In genomic region chr13:110716235-110716505, GRCh38 we compare ENCODE assay signal across 8 cellular contexts. TPM values are rescaled to one million over a fixed set of nuclear protein-coding genes. Genes with fewer than 3 reads are reported as not detected.
DNase-seq lines count a peak whose midpoint lies in the region; ATAC-seq, FAIRE-seq and TF ChIP-seq lines count a peak whose summit lies in the region.

No MANE protein-coding gene starts in this region.

- peak overlapping the region; percentile 83 for H3K4me2 ChIP-seq in GM12878 (ENCODE audit: control insufficient read depth, insufficient read depth)

- no TSS peak for BruUV-seq in GM12878 (replicated peaks; lab: Mats Ljungman, UMichigan)

- H3K9ac ChIP-seq in GM12878 (ENCODE audit: control insufficient read depth, insufficient read depth, low read length) (peak overlapping the region; percentile 97), kidney (ENCODE audit: low read length in 2 of 2) (peak overlapping the region; percentile 84 to 98), subcutaneous abdominal adipose tissue (ENCODE audit: low read length in 5 of 5) (peak overlapping the region; percentile 84 to 96 (median 90))

- peak overlapping the region; percentile 98 for H3K4me3 Mint-ChIP-seq in CD4-positive, alpha-beta T cell

- no peak for TF ChIP-seq RAD21 in GM12878 (IDR thresholded peaks at IDR 0.05; ENCODE audit: insufficient read depth, low read depth, low read length)

- H3K27ac ChIP-seq in CD4-positive, alpha-beta T cell (ENCODE audit: low read depth, low read length) = peak overlapping the region; percentile 67
- H3K27ac ChIP-seq in GM12878 (ENCODE audit: control insufficient read depth, insufficient read depth) (peak overlapping the region; percentile 74), kidney (ENCODE audit: low read depth in 2 of 2, low read length in 2 of 2) (peak overlapping the region; percentile 97 to 98), subcutaneous abdominal adipose tissue (ENCODE audit: low read depth, low read length) (peak overlapping the region; percentile 98)

- POLR2A ChIA-PET in CD4-positive, alpha-beta T cell (lab: Charles Lee) = interaction anchor here (0.9 to 1.4 kb wide), 3 partner anchors 11 to 199 kb away, joined by 3 to 12 read pairs (median 6); partner anchors contain the start of genes ANKRD10 and CARS2
- POLR2A ChIA-PET in GM12878 (lab: Charles Lee) = interaction anchor here (1.0 to 3.0 kb wide), 6 partner anchors 11 to 199 kb away, joined by 3 to 25 read pairs (median 6); partner anchors contain the start of genes ANKRD10 and CARS2

- peaks cover 54% of the 10 kb centered on the region for H3K36me3 Mint-ChIP-seq in CD4-positive, alpha-beta T cell (ENCODE audit: low read depth)

- FAIRE-seq in GM12878 (lab: Jason Lieb, UNC) (no peak), kidney (lab: Jason Lieb, UNC) (no peak)

- H3K4me3 ChIP-seq in GM12878 (peak overlapping the region; percentile 92), kidney (ENCODE audit: low read length in 2 of 2) (peak overlapping the region; percentile 95 to 97), subcutaneous abdominal adipose tissue (ENCODE audit: low read depth in 1 of 5, low read length in 5 of 5) (peak overlapping the region; percentile 75 to 94 (median 87))

- TF ChIP-seq EP300 in GM12878 (IDR thresholded peaks at IDR 0.05; ENCODE audit: borderline replicate concordance in 1 of 2, control insufficient read depth in 1 of 2, low read depth in 2 of 2, low read length in 2 of 2) = no peak

- intact Hi-C loops in CD4-positive, alpha-beta T cell (cut with DNase I, micrococcal nuclease) = loop anchor here (5.0 to 10.0 kb wide), 4 partner anchors 101 to 931 kb away; partner anchors contain the start of genes IRS2 (in 1 of the 2) and NAXD (in 1 of the 2)
- intact Hi-C loops in GM12878 (cut with micrococcal nuclease; ENCODE audit: unreplicated experiment) = loop anchor here (10.0 kb wide), 2 partner anchors 469 to 591 kb away; no protein-coding TSS in a partner anchor
- intact Hi-C loops in kidney (cut with DNase I) = no loop called here

- no peak for TF ChIP-seq POLR2A in GM12878 (IDR thresholded peaks at IDR 0.05; ENCODE audit: low read depth, low read length)

- H3K36me3 ChIP-seq in GM12878 (ENCODE audit: control insufficient read depth in 2 of 2, insufficient read depth in 2 of 2, low read length in 1 of 2) = peaks cover 7 to 10% of the 10 kb centered on the region in 2 experiments; a peak in 3 of 4 replicates
- H3K36me3 ChIP-seq in kidney (ENCODE audit: control insufficient read depth in 1 of 2, insufficient read depth in 2 of 2, low read length in 2 of 2) = peaks cover 7% of the 10 kb centered on the region in 2 donors
- H3K36me3 ChIP-seq in subcutaneous abdominal adipose tissue (ENCODE audit: control insufficient read depth in 5 of 5, insufficient read depth in 5 of 5, low read length in 5 of 5) = peaks cover 4 to 18% (median 13%) of the 10 kb centered on the region in 5 donors

- H3K27me3 ChIP-seq in CD4-positive, alpha-beta T cell (ENCODE audit: control insufficient read depth, insufficient read depth, low read length) = no peaks in the 10 kb centered on the region
- H3K27me3 ChIP-seq in GM12878 (replicated peaks in 1 of 2; ENCODE audit: control insufficient read depth in 2 of 2, insufficient read depth in 2 of 2, low read length in 1 of 2) = no peaks in the 10 kb centered on the region
- H3K27me3 ChIP-seq in subcutaneous abdominal adipose tissue (ENCODE audit: control insufficient read depth in 5 of 5, insufficient read depth in 4 of 5, low read length in 5 of 5) = no peaks in the 10 kb centered on the region

- CTCF ChIA-PET in CD4-positive, alpha-beta T cell (lab: Charles Lee) = interaction anchor here (0.6 to 2.3 kb wide), 2 partner anchors 199 to 941 kb away, joined by 3 to 6 read pairs; partner anchors contain the start of gene ANKRD10
- CTCF ChIA-PET in GM12878 (lab: Yijun Ruan, JAX) = interaction anchor here (0.9 to 3.4 kb wide), 8 partner anchors 9 to 177 kb away, joined by 3 to 23 read pairs (median 5); partner anchors contain the start of gene RAB20

- H3K27me3 Mint-ChIP-seq in CD4-positive, alpha-beta T cell = peaks cover 4% of the 10 kb centered on the region

- H3K4me1 Mint-ChIP-seq in CD4-positive, alpha-beta T cell (ENCODE audit: low read depth) = peaks cover 41% of the 10 kb centered on the region

- peaks cover 4% of the 10 kb centered on the region for H3K4me1 ChIP-seq in GM12878 (ENCODE audit: control insufficient read depth, insufficient read depth, low read length)
- H3K4me1 ChIP-seq in kidney (ENCODE audit: control insufficient read depth in 1 of 2, insufficient read depth in 1 of 2, low read depth in 1 of 2, low read length in 2 of 2) = peaks cover 10% of the 10 kb centered on the region in 2 donors
- H3K4me1 ChIP-seq in subcutaneous abdominal adipose tissue (ENCODE audit: control insufficient read depth in 5 of 5, insufficient read depth in 5 of 5, low read length in 5 of 5) = peaks cover 2 to 42% (median 31%) of the 10 kb centered on the region in 5 donors

- peaks cover 56% of the 10 kb centered on the region for H3K79me2 ChIP-seq in GM12878 (ENCODE audit: control insufficient read depth, insufficient read depth, low read length)

- no peaks in the 10 kb centered on the region for H3K9me3 ChIP-seq in CD4-positive, alpha-beta T cell (ENCODE audit: control insufficient read depth, low read length)
- H3K9me3 ChIP-seq in GM12878 (replicated peaks; ENCODE audit: control insufficient read depth, insufficient read depth, low read length) (no peaks in the 10 kb centered on the region; the same call in 2 of the 3 replicates), kidney (ENCODE audit: control insufficient read depth in 1 of 2, low read length in 2 of 2) (no peaks in the 10 kb centered on the region), subcutaneous abdominal adipose tissue (ENCODE audit: control insufficient read depth in 5 of 5, low read length in 5 of 5) (no peaks in the 10 kb centered on the region)

- WGBS in GM12878 (ENCODE audit: insufficient coverage, insufficient replicate concordance, low lambda C conversion rate, missing lambda C conversion rate) = under 1% methylated on average over 13 of the region's 13 CpGs

- SMC1A ChIA-PET in GM12878 (lab: Charles Lee; ENCODE audit: uncharacterized antibody, unreplicated experiment) = interaction anchor here (1.0 to 3.6 kb wide), 11 partner anchors 12 to 260 kb away, joined by 3 to 21 read pairs (median 4); no protein-coding TSS in a partner anchor

- peak overlapping the region; percentile 59 for H2AFZ ChIP-seq in GM12878 (ENCODE audit: control insufficient read depth, low read depth, low read length)

- RAD21 ChIA-PET in GM12878 (lab: Charles Lee; ENCODE audit: unreplicated experiment) = interaction anchor here (1.0 kb wide), 1 partner anchor 102 kb away, joined by 3 read pairs; no protein-coding TSS in a partner anchor

- no peak for TF ChIP-seq CTCF in CD4-positive, alpha-beta T cell (IDR thresholded peaks at IDR 0.05)
- TF ChIP-seq CTCF in GM12878 (IDR thresholded peaks at IDR 0.05 in 2 of 3, conservative IDR thresholded peaks at IDR 0.05 in 1 of 3; ENCODE audit: control insufficient read depth in 2 of 3, extremely low read depth in 1 of 3, insufficient read depth in 1 of 3, low read depth in 3 of 3, low read length in 3 of 3) = no peak; a peak in 1 of 6 replicates
- no peak for TF ChIP-seq CTCF in kidney (IDR thresholded peaks at IDR 0.05; ENCODE audit: borderline replicate concordance, extremely low read depth, insufficient read depth)

- in situ Hi-C loops in GM12878 (cut with MboI) = no loop called here

- H3K27ac Mint-ChIP-seq in CD4-positive, alpha-beta T cell = peak overlapping the region; percentile 94

- no peak for ATAC-seq in CD4-positive, alpha-beta T cell (ENCODE audit: poor library complexity)
- ATAC-seq in GM12878 = no peak
- no peak for ATAC-seq in GM19035 (IDR thresholded peaks at IDR 0.05; ENCODE audit: unreplicated experiment)
- no peak for ATAC-seq in GM19395 (IDR thresholded peaks at IDR 0.05; ENCODE audit: unreplicated experiment)
- ATAC-seq in HG03280 (IDR thresholded peaks at IDR 0.05; ENCODE audit: unreplicated experiment) = no peak

- DNase-seq in CD4-positive, alpha-beta T cell = no peak
- peak; percentile 21 to 28 for DNase-seq in Kasumi-1 (lab: John Stamatoyannopoulos, UW)
- no peak for DNase-seq in GM12878 (ENCODE audit: low read depth, low spot score)
- no peak for DNase-seq in kidney

- no peaks in the 10 kb centered on the region; the same call in 1 of the 2 replicates for H4K20me1 ChIP-seq in GM12878 (ENCODE audit: control insufficient read depth, insufficient read depth)

- no peaks in the 10 kb centered on the region for H3K9me3 Mint-ChIP-seq in CD4-positive, alpha-beta T cell

RNA-seq across cellular contexts. Expression of gene ING1, which starts 2.7 kb away (rescaled TPM):
- total RNA-seq in CD4-positive, alpha-beta T cell = 10 to 100 TPM; 14.6 to 16.2 TPM
- 13.0 and 15.9 TPM in 2 replicates for total RNA-seq in GM12878 (2013; cell fraction: nucleolus; rRNA removed)
- total RNA-seq in GM12878 (2014; rRNA removed) (14.7 and 15.3 TPM in 2 replicates), GM12878 (2014; rRNA removed; fragmentation: Illumina TruSeq; extraction: Trizol) (7.6 and 8.9 TPM in 2 replicates), GM12878 (2021) (15.8 and 18.2 TPM in 2 replicates), kidney (12.4 TPM)
- 4.8 TPM for polyA plus RNA-seq in GM12878 (2011; ENCODE audit: low read depth)
- polyA plus RNA-seq in GM12878 (2011; rRNA removed) (11.9 and 16.7 TPM in 2 replicates), GM12878 (2014; fragmentation: Illumina TruSeq; extraction: Trizol) (5.4 and 10.0 TPM in 2 replicates), GM12878 (2014; fragmentation: Nextera tagmentation; extraction: Ambion mirVana) (1 to 10 TPM; 1.3 to 3.0 TPM), GM12878 (2014; rRNA removed) (20.4 and 21.6 TPM in 2 replicates), GM12878 (2016; fragmentation: Nextera tagmentation; extraction: Ambion mirVana) (10 to 100 TPM; 11.4 to 15.5 TPM), kidney (ENCODE audit: insufficient read depth, low read depth, low replicate concordance) (7.8 TPM)
- 20.7 and 36.0 TPM in 2 replicates for polyA plus RNA-seq in GM12878 (2011; cell fraction: cytosol; rRNA removed)
- polyA plus RNA-seq in GM12878 (2011; cell fraction: nucleus; rRNA removed) = 22.1 and 30.6 TPM in 2 replicates
- 18.4 and 22.4 TPM in 2 replicates for polyA plus RNA-seq in GM12878 (2012)
- polyA minus RNA-seq in GM12878 (2011; rRNA and poly(A)+ RNA removed) = 8.8 and 19.7 TPM in 2 replicates
- polyA minus RNA-seq in GM12878 (2011; cell fraction: cytosol; rRNA and poly(A)+ RNA removed) = 11.6 and 12.2 TPM in 2 replicates
- 6.6 and 16.3 TPM in 2 replicates for polyA minus RNA-seq in GM12878 (2011; cell fraction: nucleus; rRNA and poly(A)+ RNA removed)

RNA-seq across cellular contexts. Expression of gene CARS2, which starts 10.3 kb away (rescaled TPM):
- total RNA-seq in CD4-positive, alpha-beta T cell = 10 to 100 TPM; 50.2 to 56.5 TPM
- total RNA-seq in GM12878 (2013; cell fraction: nucleolus; rRNA removed) = 150 and 160 TPM in 2 replicates
- total RNA-seq in GM12878 (2014; rRNA removed) (85.6 and 88.3 TPM in 2 replicates), GM12878 (2014; rRNA removed; fragmentation: Illumina TruSeq; extraction: Trizol) (42.4 and 51.1 TPM in 2 replicates), GM12878 (2021) (69.2 and 76.9 TPM in 2 replicates), kidney (57.9 TPM)
- polyA plus RNA-seq in GM12878 (2011; ENCODE audit: low read depth) = 54.1 TPM
- polyA plus RNA-seq in GM12878 (2011; rRNA removed) (68.5 and 71.9 TPM in 2 replicates), GM12878 (2014; fragmentation: Illumina TruSeq; extraction: Trizol) (27.5 and 38.6 TPM in 2 replicates), GM12878 (2014; fragmentation: Nextera tagmentation; extraction: Ambion mirVana) (1 to 10 TPM; 4.2 to 9.4 TPM), GM12878 (2014; rRNA removed) (95.1 and 113 TPM in 2 replicates), GM12878 (2016; fragmentation: Nextera tagmentation; extraction: Ambion mirVana) (100 to 1,000 TPM in 1 of 2 experiments, 10 to 100 TPM in 1; 54.6 to 101 TPM), kidney (ENCODE audit: insufficient read depth, low read depth, low replicate concordance) (57.1 TPM)
- 45.3 and 78.9 TPM in 2 replicates for polyA plus RNA-seq in GM12878 (2011; cell fraction: cytosol; rRNA removed)
- 258 and 286 TPM in 2 replicates for polyA plus RNA-seq in GM12878 (2011; cell fraction: nucleus; rRNA removed)
- 59.4 and 61.5 TPM in 2 replicates for polyA plus RNA-seq in GM12878 (2012)
- polyA minus RNA-seq in GM12878 (2011; rRNA and poly(A)+ RNA removed) = 38.4 and 48.9 TPM in 2 replicates
- 17.2 and 23.9 TPM in 2 replicates for polyA minus RNA-seq in GM12878 (2011; cell fraction: cytosol; rRNA and poly(A)+ RNA removed)
- 47.6 and 80.1 TPM in 2 replicates for polyA minus RNA-seq in GM12878 (2011; cell fraction: nucleus; rRNA and poly(A)+ RNA removed)

Comparison
In these comparisons a context has a peak if more than half of its experiments do, and no peak if none do; other contexts are left out.
1. DNase-seq: peak in Kasumi-1 (2 of 2); none in CD4-positive, alpha-beta T cell (0 of 10), GM12878 (single experiment) and kidney (single experiment).
2. Peak in every context shown above with its lines, with median percentiles within 50 percentile points of each other: H3K27ac ChIP-seq, H3K4me3 ChIP-seq and H3K9ac ChIP-seq.